ENCODE assay signal across 22 cellular contexts in the genomic region with DNA sequence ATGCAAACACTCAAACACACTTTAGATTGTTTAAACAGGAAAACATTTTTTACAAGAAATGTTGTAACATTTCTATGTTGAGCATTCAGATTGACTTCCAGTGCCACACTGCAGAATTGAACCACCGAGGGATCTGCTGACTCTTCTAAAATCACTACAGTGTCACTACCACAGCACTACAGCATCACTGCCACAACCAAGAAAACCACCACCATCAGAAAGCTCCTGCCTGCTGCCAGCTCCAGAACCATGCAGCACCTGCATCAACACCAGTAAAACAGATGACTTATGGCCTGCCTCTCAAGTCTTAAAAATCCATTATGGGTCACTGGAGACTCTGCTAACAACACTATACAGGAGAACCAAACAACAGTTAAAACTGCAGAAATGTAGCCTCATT.
"Had no signal": no experiment of that assay in that cellular context is flagged by ENCODE, and none has a peak within 500 bp of the region (broad histone marks: within the 10 kb centered on the region; RNA-seq: fewer than 3 reads in every experiment).

No MANE protein-coding gene starts in this region.

- H3K9me3 Mint-ChIP-seq: activated B cell treated with CpG ODN at 0.5 μM for 24 hours; activated CD4-positive, alpha-beta memory T cell treated with anti-CD3 and anti-CD28 coated beads, Interleukin-2, amount 10 ng/mL, durations not matched to agents 7 days and 5 days; activated CD4-positive, alpha-beta T cell treated with anti-CD3 and anti-CD28 coated beads, Interleukin-2, amount 10 ng/mL, durations not matched to agents 24 days and 14 days; brain; central memory CD8-positive, alpha-beta T cell had no signal

- H3K27me3 Mint-ChIP-seq: activated CD4-positive, alpha-beta T cell treated with anti-CD3 and anti-CD28 coated beads, Interleukin-2, amount 10 ng/mL, durations not matched to agents 24 days and 14 days; activated naive CD8-positive, alpha-beta T cell; central memory CD8-positive, alpha-beta T cell had no signal

- DNase-seq: activated B cell treated with CpG ODN at 0.5 μM for 24 hours; activated CD4-positive, alpha-beta memory T cell treated with anti-CD3 and anti-CD28 coated beads, Interleukin-2, amount 10 ng/mL, durations not matched to agents 7 days and 5 days; activated CD4-positive, alpha-beta T cell treated with anti-CD3 and anti-CD28 coated beads for 1 hour; activated CD4-positive, alpha-beta T cell treated with anti-CD3 and anti-CD28 coated beads, Interleukin-2, amount 10 ng/mL, durations not matched to agents 24 days and 14 days; activated CD8-positive, alpha-beta memory T cell treated with anti-CD3 and anti-CD28 coated beads, Interleukin-2, amount 50 U/mL, for 48 hours; activated effector memory CD4-positive, alpha-beta T cell treated with Interleukin-2 at 50 U/mL for 16 hours; activated naive CD4-positive, alpha-beta T cell; activated T-cell treated with anti-CD3 and anti-CD28 coated beads, Interleukin-2, amount 50 U/mL, for 1 hour; amygdala; cortex of kidney; NCI-H1105 treated with DMSO at 0.1 percent for 48 hours; NCI-H1436 treated with DMSO at 0.1 percent for 48 hours; NCI-H187; NCI-H2081; NCI-H524; OCI-M1; Peyer's patch; SHP77; T1000 had no signal

- H3K4me3 Mint-ChIP-seq: activated B cell treated with CpG ODN at 0.5 μM for 24 hours; activated CD4-positive, alpha-beta memory T cell treated with anti-CD3 and anti-CD28 coated beads, Interleukin-2, amount 10 ng/mL, durations not matched to agents 7 days and 5 days; activated CD4-positive, alpha-beta T cell treated with anti-CD3 and anti-CD28 coated beads, Interleukin-2, amount 10 ng/mL, durations not matched to agents 24 days and 14 days; activated naive CD8-positive, alpha-beta T cell; brain; central memory CD8-positive, alpha-beta T cell had no signal

- H3K4me1 ChIP-seq: Peyer's patch had no signal

- H3K27ac ChIP-seq: Peyer's patch had no signal

- H3K36me3 ChIP-seq: Peyer's patch had no signal

- H3K27me3 ChIP-seq: Peyer's patch had no signal

- H3K9me3 ChIP-seq: Peyer's patch had no signal

- H3K4me3 ChIP-seq: Peyer's patch had no signal

- H3K36me3 Mint-ChIP-seq: activated naive CD8-positive, alpha-beta T cell; brain had no signal

- H3K27ac Mint-ChIP-seq: activated B cell treated with CpG ODN at 0.5 μM for 24 hours; activated CD4-positive, alpha-beta memory T cell treated with anti-CD3 and anti-CD28 coated beads, Interleukin-2, amount 10 ng/mL, durations not matched to agents 7 days and 5 days; activated CD4-positive, alpha-beta T cell treated with anti-CD3 and anti-CD28 coated beads, Interleukin-2, amount 10 ng/mL, durations not matched to agents 24 days and 14 days; activated naive CD8-positive, alpha-beta T cell; brain had no signal

- H3K4me1 Mint-ChIP-seq: brain had no signal
